19 cellular contexts compared by ENCODE assay signal in the genomic region with DNA sequence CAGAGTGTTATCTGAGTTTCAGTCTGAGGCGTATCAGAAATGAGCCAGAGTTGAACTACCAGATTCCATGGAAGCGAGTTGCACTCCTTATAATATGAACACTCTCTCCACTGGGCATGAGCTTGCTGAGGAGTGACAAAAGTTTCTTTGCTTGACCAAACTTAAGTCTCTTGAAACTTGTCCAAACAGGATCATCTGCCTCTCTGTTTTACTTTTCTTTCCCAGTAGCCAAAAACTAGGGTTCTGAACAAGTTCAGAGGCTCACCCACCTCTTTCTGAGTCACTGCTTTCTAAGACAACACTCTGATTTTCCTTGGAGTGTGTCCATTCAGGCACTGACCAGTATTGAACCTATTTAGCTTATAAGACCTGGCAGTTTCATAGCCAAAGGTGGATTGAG.
DNase-seq lines count a peak whose midpoint lies in the region; ATAC-seq, FAIRE-seq and TF ChIP-seq lines count a peak whose summit lies in the region.
"Had no signal": no experiment of that assay in that cellular context is flagged by ENCODE, and none has a peak within 500 bp of the region (broad histone marks: within the 10 kb centered on the region; RNA-seq: fewer than 3 reads in every experiment).

No MANE protein-coding gene starts in this region.

- BruUV-seq in PC-3 (replicated peaks; lab: Mats Ljungman, UMichigan), result no TSS peak

- no peak for TF ChIP-seq CTCF in PC-3 (conservative IDR thresholded peaks at IDR 0.05; ENCODE audit: low read depth, low read length)
- no peak for TF ChIP-seq CTCF in mesothelial cell of epicardium (IDR thresholded peaks at IDR 0.05; ENCODE audit: unreplicated experiment)

- no peaks in the 10 kb centered on the region for H3F3A ChIP-seq in PC-3 (ENCODE audit: low read length, unreplicated experiment)

- POLR2A ChIA-PET in PC-3 (lab: Charles Lee; ENCODE audit: unreplicated experiment), result no interaction called here

- no peaks in the 10 kb centered on the region for H3K9me2 ChIP-seq in PC-3 (replicated peaks; ENCODE audit: low read length)

- H3K4me1 ChIP-seq in PC-3 (ENCODE audit: insufficient read depth, low read length), result peaks cover 20% of the 10 kb centered on the region
- H3K4me1 ChIP-seq: spleen, stomach had no signal

- intact Hi-C loops in PC-3 (cut with micrococcal nuclease), result no loop called here

- H3K27ac Mint-ChIP-seq in mesothelial cell of epicardium, result peak overlapping the region; percentile 72
- H3K27ac Mint-ChIP-seq: activated naive CD4-positive, alpha-beta T cell treated with anti-CD3 and anti-CD28 coated beads, Interleukin-2, amount 50 U/mL, for 72 hours; memory B cell had no signal

- no peaks in the 10 kb centered on the region for H4K20me1 ChIP-seq in PC-3 (ENCODE audit: low read length)

- peak overlapping the region; percentile 14; the same call in 1 of the 2 replicates for H2AFZ ChIP-seq in PC-3 (ENCODE audit: low read length)

- DNase-seq in AG08395 (ENCODE audit: low spot score), result peak; percentile 45
- peak; percentile 68 for DNase-seq in PC-3
- DNase-seq in epithelial cell of prostate (ENCODE audit: low read depth, low spot score), result peak; percentile 12
- no peak for DNase-seq in mesothelial cell of epicardium (ENCODE audit: low spot score in 2 of 2, unreplicated experiment in 2 of 2)
- no peak for DNase-seq in frontal cortex (ENCODE audit: low spot score in 2 of 2)
- DNase-seq: AML-193, cerebellar nuclear complex, erythroblast, Kasumi-1, NCI-H187, NCI-H69, spleen, stomach had no signal

- no peaks in the 10 kb centered on the region for H3K27me3 Mint-ChIP-seq in mesothelial cell of epicardium (ENCODE audit: low read depth)
- H3K27me3 Mint-ChIP-seq: memory B cell had no signal

- H3K9me3 Mint-ChIP-seq in mesothelial cell of epicardium, result peaks cover 13% of the 10 kb centered on the region

- ATAC-seq in PC-3, result peak; percentile 84
- no peak for ATAC-seq in HG02840 (IDR thresholded peaks at IDR 0.05; ENCODE audit: low FRiP score, unreplicated experiment)
- ATAC-seq in HG03460 (IDR thresholded peaks at IDR 0.05; ENCODE audit: unreplicated experiment), result no peak
- ATAC-seq in GM18520 (IDR thresholded peaks at IDR 0.05; ENCODE audit: unreplicated experiment), result no peak
- ATAC-seq: activated naive CD4-positive, alpha-beta T cell treated with anti-CD3 and anti-CD28 coated beads, Interleukin-2, amount 50 U/mL, for 72 hours had no signal

- H3K4me3 Mint-ChIP-seq in mesothelial cell of epicardium, result no peak overlapping the region
- H3K4me3 Mint-ChIP-seq: memory B cell had no signal

- peak overlapping the region; percentile 48 for H3K4me2 ChIP-seq in PC-3 (ENCODE audit: low read length)

- peaks cover 18% of the 10 kb centered on the region for H3K4me1 Mint-ChIP-seq in mesothelial cell of epicardium
- H3K4me1 Mint-ChIP-seq: memory B cell had no signal

- H3K9me3 ChIP-seq in PC-3 (ENCODE audit: low read length), result no peaks in the 10 kb centered on the region
- H3K9me3 ChIP-seq: spleen, stomach had no signal

- H3K36me3 ChIP-seq in PC-3 (ENCODE audit: low read depth, low read length), result no peaks in the 10 kb centered on the region
- H3K36me3 ChIP-seq: spleen, stomach had no signal

- FAIRE-seq in frontal cortex (lab: Jason Lieb, UNC), result no peak

- no peak overlapping the region for H3K9ac ChIP-seq in PC-3 (ENCODE audit: low read length)

- H3K36me3 Mint-ChIP-seq in mesothelial cell of epicardium, result no peaks in the 10 kb centered on the region
- H3K36me3 Mint-ChIP-seq: activated naive CD4-positive, alpha-beta T cell treated with anti-CD3 and anti-CD28 coated beads, Interleukin-2, amount 50 U/mL, for 72 hours; memory B cell had no signal

- H3K27ac ChIP-seq in PC-3 (ENCODE audit: low read length), result peak overlapping the region; percentile 48
- H3K27ac ChIP-seq in epithelial cell of prostate, result peak overlapping the region; percentile 35
- H3K27ac ChIP-seq: HL-60, spleen, stomach had no signal

- no peaks in the 10 kb centered on the region for H3K79me2 ChIP-seq in PC-3 (ENCODE audit: low read length)

- CTCF ChIA-PET in PC-3 (lab: Charles Lee), result no interaction called here

- H3K27me3 ChIP-seq in PC-3 (ENCODE audit: low read length), result no peaks in the 10 kb centered on the region
- H3K27me3 ChIP-seq: spleen, stomach had no signal

- H3K4me3 ChIP-seq in PC-3 (ENCODE audit: low read length), result no peak overlapping the region
- H3K4me3 ChIP-seq: spleen, stomach had no signal

Comparison
In these comparisons a context has a peak if more than half of its experiments do, and no peak if none do; other contexts are left out.
1. DNase-seq: peak in AG08395 (single experiment), PC-3 (single experiment) and epithelial cell of prostate (single experiment); none in mesothelial cell of epicardium (0 of 2) and frontal cortex (0 of 2).